ENCODE assay signal across 24 cellular contexts in genomic region chr11:108253176-108253575, GRCh38. TPM values are rescaled to one million over a fixed set of nuclear protein-coding genes. Genes with fewer than 3 reads are reported as not detected.
DNase-seq lines count a peak whose midpoint lies in the region; ATAC-seq, FAIRE-seq and TF ChIP-seq lines count a peak whose summit lies in the region.
"Had no signal": no experiment of that assay in that cellular context is flagged by ENCODE, and none has a peak within 500 bp of the region (broad histone marks: within the 10 kb centered on the region; RNA-seq: fewer than 3 reads in every experiment).

No MANE protein-coding gene starts in this region.

- no peak for TF ChIP-seq CTCF in CD8-positive, alpha-beta T cell (IDR thresholded peaks at IDR 0.05)
- TF ChIP-seq CTCF in keratinocyte (optimal IDR thresholded peaks at IDR 0.05 in 1 of 3, IDR thresholded peaks at IDR 0.05 in 1 of 3, conservative IDR thresholded peaks at IDR 0.05 in 1 of 3; ENCODE audit: extremely low read depth in 1 of 3, insufficient read depth in 2 of 3, low read length in 3 of 3) = no peak

- no peaks in the 10 kb centered on the region for H3K9me3 Mint-ChIP-seq in CD8-positive, alpha-beta T cell
- H3K9me3 Mint-ChIP-seq in central memory CD8-positive, alpha-beta T cell = no peaks in the 10 kb centered on the region
- H3K9me3 Mint-ChIP-seq: H9; stimulated activated memory B cell treated with anti-CD40 and anti-IgM and Interleukin-4, amounts not matched to agents 10 μg/mL and 1 μg/mL and 100 μg/mL, for 72 hours had no signal

- H3K36me3 ChIP-seq in CD8-positive, alpha-beta T cell (ENCODE audit: insufficient read depth, low read length) = peaks cover 64% of the 10 kb centered on the region
- peaks cover 3 to 11% of the 10 kb centered on the region in 2 experiments for H3K36me3 ChIP-seq in keratinocyte (ENCODE audit: control insufficient read depth in 2 of 2, extremely low read depth in 1 of 2, insufficient read depth in 2 of 2, low read length in 2 of 2)

- POLR2A ChIA-PET in CD8-positive, alpha-beta T cell (lab: Charles Lee) = interaction anchor here (0.6 to 6.0 kb wide), 5 partner anchors 15 to 103 kb away, joined by 3 to 40 read pairs (median 6); partner anchors contain the start of genes ATM and NPAT

- H3K4me1 Mint-ChIP-seq in CD8-positive, alpha-beta T cell (ENCODE audit: low read depth) = peaks cover 57% of the 10 kb centered on the region
- peaks cover 17% of the 10 kb centered on the region for H3K4me1 Mint-ChIP-seq in central memory CD8-positive, alpha-beta T cell
- H3K4me1 Mint-ChIP-seq: H9; stimulated activated memory B cell treated with anti-CD40 and anti-IgM and Interleukin-4, amounts not matched to agents 10 μg/mL and 1 μg/mL and 100 μg/mL, for 72 hours had no signal

- H3K4me2 ChIP-seq in keratinocyte (ENCODE audit: control insufficient read depth, extremely low read depth, insufficient read depth, low read depth, low read length) = no peak overlapping the region

- no peaks in the 10 kb centered on the region for H3K9me1 ChIP-seq in keratinocyte (ENCODE audit: control insufficient read depth, extremely low read depth, insufficient read depth, low read length)

- H4K20me1 ChIP-seq in keratinocyte (ENCODE audit: control insufficient read depth, extremely low read depth, insufficient read depth, low read length) = no peaks in the 10 kb centered on the region

- peak; percentile 76 for ATAC-seq in CD8-positive, alpha-beta T cell
- ATAC-seq in central memory CD8-positive, alpha-beta T cell (replicated peaks; ENCODE audit: extremely low read depth, poor library complexity, severe bottlenecking) = no peak
- ATAC-seq in HG03196 (IDR thresholded peaks at IDR 0.05; ENCODE audit: unreplicated experiment) = no peak
- ATAC-seq: left ventricle myocardium superior; stimulated activated memory B cell treated with anti-CD40 and anti-IgM and Interleukin-4, amounts not matched to agents 10 μg/mL and 1 μg/mL and 100 μg/mL, for 72 hours; T-helper 17 cell had no signal

- CTCF ChIA-PET in CD8-positive, alpha-beta T cell (lab: Charles Lee) = interaction anchor here (0.7 to 1.5 kb wide), 3 partner anchors 20 to 30 kb away, joined by 3 to 7 read pairs (median 3); partner anchors contain the start of genes ATM and NPAT

- H3K79me2 ChIP-seq in keratinocyte (ENCODE audit: control insufficient read depth, insufficient read depth, low read length) = no peaks in the 10 kb centered on the region

- no peak overlapping the region for H3K4me3 ChIP-seq in CD8-positive, alpha-beta T cell (ENCODE audit: low read depth, low read length)
- H3K4me3 ChIP-seq in keratinocyte (ENCODE audit: control insufficient read depth in 2 of 3, extremely low read depth in 1 of 3, insufficient read depth in 2 of 3, low read depth in 1 of 3, low read length in 3 of 3) = no peak overlapping the region
- H3K4me3 ChIP-seq: ascending aorta, coronary artery had no signal

- H3K27me3 ChIP-seq in CD8-positive, alpha-beta T cell (ENCODE audit: insufficient read depth, low read length) = no peaks in the 10 kb centered on the region
- H3K27me3 ChIP-seq in keratinocyte (ENCODE audit: control insufficient read depth, extremely low read depth, insufficient read depth, low read length) = no peaks in the 10 kb centered on the region
- H3K27me3 ChIP-seq: ascending aorta had no signal

- peak overlapping the region; percentile 64 for H3K27ac Mint-ChIP-seq in CD8-positive, alpha-beta T cell
- peak overlapping the region; percentile 78 for H3K27ac Mint-ChIP-seq in central memory CD8-positive, alpha-beta T cell (ENCODE audit: low read depth)
- H3K27ac Mint-ChIP-seq: H9 had no signal

- no peak for DNase-seq in CD8-positive, alpha-beta T cell
- DNase-seq in HS-5 (ENCODE audit: low read depth) (peak; percentile 35), keratinocyte (ENCODE audit: low read depth, low spot score) (no peak)
- DNase-seq in central memory CD8-positive, alpha-beta T cell (ENCODE audit: low spot score in 2 of 2) = no peak
- DNase-seq in activated CD4-positive, alpha-beta T cell treated with anti-CD3 and anti-CD28 coated beads, Interleukin-2, amount 50 U/mL, for 48 hours = no peak
- no peak for DNase-seq in stimulated activated CD4-positive, alpha-beta T cell treated with anti-CD3 and anti-CD28 coated beads, Interleukin-4, amount 100 ng/mL, for 1 hour
- DNase-seq: activated CD4-positive, alpha-beta T cell treated with anti-CD3 and anti-CD28 coated beads, Interleukin-2, amount 50 U/mL, for 4 hours; activated naive CD4-positive, alpha-beta T cell treated with Interleukin-2 at 50 U/mL for 16 hours; activated T-cell treated with anti-CD3 and anti-CD28 coated beads, Interleukin-2, amount 50 U/mL, for 1 hour; GF-D8; H9; left ventricle myocardium superior; NCI-H146; NCI-H2171 treated with DMSO at 0.1 percent for 48 hours; NCI-H69; occipital lobe; SHP77 treated with DMSO at 0.1 percent for 48 hours; stimulated activated CD4-positive, alpha-beta T cell treated with anti-CD3 and anti-CD28 coated beads, Interleukin-15, amount 100 ng/mL, for 24 hours; T-helper 17 cell; WERI-Rb-1 had no signal

- H3K9ac ChIP-seq in keratinocyte (ENCODE audit: control insufficient read depth, extremely low read depth, insufficient read depth, low read length) = no peak overlapping the region

- H3K27ac ChIP-seq in CD8-positive, alpha-beta T cell (ENCODE audit: low read depth, low read length) = no peak overlapping the region
- H3K27ac ChIP-seq in keratinocyte (ENCODE audit: control insufficient read depth, insufficient read depth, low read length) = no peak overlapping the region
- H3K27ac ChIP-seq: ascending aorta, coronary artery, WERI-Rb-1 had no signal

- intact Hi-C loops in CD8-positive, alpha-beta T cell (cut with DNase I, micrococcal nuclease) = loop anchor here (2.0 to 5.0 kb wide), 3 partner anchors 16 to 36 kb away; no protein-coding TSS in a partner anchor

- H2AFZ ChIP-seq in keratinocyte (ENCODE audit: control insufficient read depth, low read length) = no peak overlapping the region

- H3K4me3 Mint-ChIP-seq in CD8-positive, alpha-beta T cell = no peak overlapping the region
- no peak overlapping the region for H3K4me3 Mint-ChIP-seq in central memory CD8-positive, alpha-beta T cell
- H3K4me3 Mint-ChIP-seq: H9; stimulated activated memory B cell treated with anti-CD40 and anti-IgM and Interleukin-4, amounts not matched to agents 10 μg/mL and 1 μg/mL and 100 μg/mL, for 72 hours; T-helper 17 cell had no signal

- H3K9me3 ChIP-seq in CD8-positive, alpha-beta T cell (ENCODE audit: low read length) = no peaks in the 10 kb centered on the region
- no peaks in the 10 kb centered on the region for H3K9me3 ChIP-seq in keratinocyte (ENCODE audit: control insufficient read depth, low read depth, low read length)
- H3K9me3 ChIP-seq: ascending aorta had no signal

- dilution Hi-C loops in keratinocyte (cut with MboI; ENCODE audit: extremely low pct_ligation_motif_present, low sequenced_read_pairs) = no loop called here

- peak; percentile 13 for FAIRE-seq in keratinocyte (lab: Jason Lieb, UNC)

- H3K27me3 Mint-ChIP-seq in CD8-positive, alpha-beta T cell (ENCODE audit: low read depth) = no peaks in the 10 kb centered on the region
- no peaks in the 10 kb centered on the region for H3K27me3 Mint-ChIP-seq in central memory CD8-positive, alpha-beta T cell
- H3K27me3 Mint-ChIP-seq: stimulated activated memory B cell treated with anti-CD40 and anti-IgM and Interleukin-4, amounts not matched to agents 10 μg/mL and 1 μg/mL and 100 μg/mL, for 72 hours; T-helper 17 cell had no signal

- H3K4me1 ChIP-seq in CD8-positive, alpha-beta T cell (ENCODE audit: insufficient read depth, low read length) = peaks cover 45% of the 10 kb centered on the region
- H3K4me1 ChIP-seq in keratinocyte (ENCODE audit: control insufficient read depth, extremely low read depth, insufficient read depth, low read length) = no peaks in the 10 kb centered on the region
- H3K4me1 ChIP-seq: ascending aorta had no signal

- H3K36me3 Mint-ChIP-seq in CD8-positive, alpha-beta T cell = peaks cover 87% of the 10 kb centered on the region
- peaks cover 78% of the 10 kb centered on the region for H3K36me3 Mint-ChIP-seq in central memory CD8-positive, alpha-beta T cell (ENCODE audit: insufficient read depth)

RNA-seq across cellular contexts. Expression of gene ATM, which starts 30.3 kb away (rescaled TPM):
- 100 to 1,000 TPM; 272 to 273 TPM for total RNA-seq in CD8-positive, alpha-beta T cell
- 18.6 to 28.5 TPM (median 21.5 TPM) in 3 replicates for polyA plus RNA-seq in keratinocyte
- polyA plus RNA-seq in keratinocyte (2011; ENCODE audit: low read depth) = 38.0 TPM
- 8.2 and 14.3 TPM in 2 replicates for polyA plus RNA-seq in keratinocyte (2011; cell fraction: cytosol; rRNA removed)
- 51.3 and 64.3 TPM in 2 replicates for polyA plus RNA-seq in keratinocyte (2011; cell fraction: nucleus; rRNA removed)
- polyA plus RNA-seq in keratinocyte (2012; ENCODE audit: low replicate concordance) = 8.0 and 16.6 TPM in 2 replicates
- polyA minus RNA-seq in keratinocyte = 24.4 to 82.2 TPM (median 33.2 TPM) in 3 replicates
- 22.1 TPM for polyA minus RNA-seq in keratinocyte (2011; cell fraction: cytosol; rRNA and poly(A)+ RNA removed)
- polyA minus RNA-seq in keratinocyte (2011; cell fraction: nucleus; rRNA and poly(A)+ RNA removed) = 92.6 and 165 TPM in 2 replicates

RNA-seq across cellular contexts. Expression of gene NPAT, which starts 30.7 kb away (rescaled TPM):
- total RNA-seq in CD8-positive, alpha-beta T cell = 10 to 100 TPM; 24.6 to 26.4 TPM
- polyA plus RNA-seq in keratinocyte = 6.1 to 8.0 TPM (median 6.3 TPM) in 3 replicates
- polyA plus RNA-seq in keratinocyte (2011; ENCODE audit: low read depth) = 2.0 TPM
- polyA plus RNA-seq in keratinocyte (2011; cell fraction: cytosol; rRNA removed) = 2.0 and 5.4 TPM in 2 replicates
- 7.5 and 8.6 TPM in 2 replicates for polyA plus RNA-seq in keratinocyte (2011; cell fraction: nucleus; rRNA removed)
- polyA plus RNA-seq in keratinocyte (2012; ENCODE audit: low replicate concordance) = 3.7 and 4.8 TPM in 2 replicates
- polyA minus RNA-seq in keratinocyte = 4.3 to 19.6 TPM (median 12.5 TPM) in 3 replicates
- 5.2 TPM for polyA minus RNA-seq in keratinocyte (2011; cell fraction: cytosol; rRNA and poly(A)+ RNA removed)
- polyA minus RNA-seq in keratinocyte (2011; cell fraction: nucleus; rRNA and poly(A)+ RNA removed) = 12.5 and 22.9 TPM in 2 replicates
